7 cellular contexts compared by ENCODE assay signal in the genomic region with DNA sequence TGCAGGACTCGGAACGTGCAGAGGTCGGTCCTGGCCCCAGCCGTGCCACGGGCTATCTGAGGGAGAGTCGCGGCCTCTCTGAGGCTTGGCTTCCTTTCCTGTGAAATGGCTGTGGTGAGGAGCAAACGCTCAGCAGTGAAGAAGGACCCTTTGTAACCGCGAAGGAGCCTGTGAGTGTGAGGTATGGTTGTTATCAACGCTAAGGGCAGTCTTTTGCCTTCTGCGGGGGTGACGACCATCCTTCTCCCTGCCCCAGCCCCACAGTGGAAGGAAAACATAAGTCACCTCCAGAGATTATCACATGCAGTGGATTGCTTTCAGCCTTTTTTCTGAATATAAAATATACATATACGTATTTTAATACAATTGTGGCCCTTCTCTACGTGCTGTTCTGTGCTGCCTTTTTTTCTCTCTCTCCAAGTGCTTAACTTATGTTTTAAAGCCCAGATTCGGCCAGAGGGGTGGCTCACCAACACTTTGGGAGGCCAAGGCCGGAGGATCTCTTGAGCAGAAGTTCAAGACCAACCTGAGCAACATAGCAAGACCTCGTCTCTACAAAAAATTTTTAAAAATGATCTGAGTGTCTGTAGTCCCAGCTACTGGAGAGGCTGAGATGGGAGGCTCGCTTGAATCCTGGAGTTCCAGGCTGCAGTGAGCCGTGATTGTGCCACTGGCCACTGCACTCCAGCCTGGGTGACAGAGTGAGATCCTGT. TPM values are rescaled to one million over a fixed set of nuclear protein-coding genes. Genes with fewer than 3 reads are reported as not detected.
DNase-seq lines count a peak whose midpoint lies in the region; ATAC-seq and TF ChIP-seq lines count a peak whose summit lies in the region.

No MANE protein-coding gene starts in this region.

- intact Hi-C loops in spleen (cut with DNase I; ENCODE audit: low total_unique reads) = no loop called here

- TF ChIP-seq POLR2A in gastroesophageal sphincter (IDR thresholded peaks at IDR 0.05) (no peak), spleen (IDR thresholded peaks at IDR 0.05) (no peak)

- in situ Hi-C loops in HAP-1 (cut with MboI; ENCODE audit: low sequenced_read_pairs) = no loop called here

- H3K9me3 ChIP-seq in HAP-1 = no peaks in the 10 kb centered on the region
- no peaks in the 10 kb centered on the region for H3K9me3 ChIP-seq in gastroesophageal sphincter
- H3K9me3 ChIP-seq in spleen = no peaks in the 10 kb centered on the region

- ATAC-seq in SK-N-SH treated with all-trans-retinoic acid at 6 μM for 48 hours = peak; percentile 1; the same call in 1 of the 3 replicates
- no peak for ATAC-seq in gastroesophageal sphincter
- no peak for ATAC-seq in GM21390 (IDR thresholded peaks at IDR 0.05; ENCODE audit: unreplicated experiment)

- H3K27me3 ChIP-seq in HAP-1 (ENCODE audit: low read depth) = no peaks in the 10 kb centered on the region
- H3K27me3 ChIP-seq in gastroesophageal sphincter = no peaks in the 10 kb centered on the region
- peaks cover 0 to 8% (median 0%) of the 10 kb centered on the region in 7 donors for H3K27me3 ChIP-seq in spleen (replicated peaks in 1 of 7)

- peaks cover 20% of the 10 kb centered on the region for H3K4me1 ChIP-seq in HAP-1
- H3K4me1 ChIP-seq in gastroesophageal sphincter = peaks cover 0 to 61% (median 39%) of the 10 kb centered on the region in 3 donors
- H3K4me1 ChIP-seq in spleen = peaks cover 29 to 78% (median 59%) of the 10 kb centered on the region in 6 donors

- 18 to 45% methylated on average over 6 to 7 of the region's 20 CpGs for WGBS in gastroesophageal sphincter (ENCODE audit: low coverage in 1 of 2), 2 donors
- 22 to 27% (median 24%) methylated on average over 17 to 20 of the region's 20 CpGs for WGBS in spleen, 5 donors

- TF ChIP-seq EP300 in gastroesophageal sphincter (IDR thresholded peaks at IDR 0.05) = no peak

- H3K27ac ChIP-seq in gastroesophageal sphincter = peak overlapping the region in 3 of 4 donors; percentile 41 to 93 (median 91)
- H3K27ac ChIP-seq in spleen = peak overlapping the region in 5 of 8 donors; percentile 80 to 90 (median 86)

- H3K4me3 ChIP-seq in HAP-1 (peak overlapping the region; percentile 45), gastroesophageal sphincter (peak overlapping the region in 1 of 2 donors; percentile 62), spleen (peak overlapping the region; percentile 45 to 83 (median 56))

- H3K36me3 ChIP-seq in HAP-1 (replicated peaks) (no peaks in the 10 kb centered on the region), gastroesophageal sphincter (no peaks in the 10 kb centered on the region), spleen (no peaks in the 10 kb centered on the region)

- no peak for DNase-seq in HAP-1 (ENCODE audit: low spot score in 2 of 2)
- no peak for DNase-seq in spleen
- no peak for DNase-seq in AG08396 (ENCODE audit: low spot score)
- DNase-seq in NCI-H187 (lab: John Stamatoyannopoulos, UW) = no peak

- TF ChIP-seq CTCF in gastroesophageal sphincter (IDR thresholded peaks at IDR 0.05) (peak in 1 of 4 experiments; percentile 28), spleen (IDR thresholded peaks at IDR 0.05 in 8 of 11, conservative IDR thresholded peaks at IDR 0.05 in 3 of 11) (peak in 7 of 11 experiments; percentile 24 to 74 (median 59))

TF ChIP-seq in SK-N-SH treated with all-trans-retinoic acid at 6 μM for 48 hours, 23 proteins besides CTCF, POLR2A, EP300 and RAD21:
- TF ChIP-seq SNAI2 (CRISPR knock-in tag; IDR thresholded peaks at IDR 0.05) (no peak), CREB5 (CRISPR knock-in tag; IDR thresholded peaks at IDR 0.05; ENCODE audit: low read depth) (no peak), POU6F1 (CRISPR knock-in tag; IDR thresholded peaks at IDR 0.05; ENCODE audit: borderline replicate concordance, low read depth) (no peak), ZNF565 (CRISPR knock-in tag; conservative IDR thresholded peaks at IDR 0.05; ENCODE audit: low read depth) (no peak), ZNF8 (CRISPR knock-in tag; IDR thresholded peaks at IDR 0.05) (no peak), CSDC2 (CRISPR knock-in tag; IDR thresholded peaks at IDR 0.05) (no peak)
- TF ChIP-seq, protein P1, sequence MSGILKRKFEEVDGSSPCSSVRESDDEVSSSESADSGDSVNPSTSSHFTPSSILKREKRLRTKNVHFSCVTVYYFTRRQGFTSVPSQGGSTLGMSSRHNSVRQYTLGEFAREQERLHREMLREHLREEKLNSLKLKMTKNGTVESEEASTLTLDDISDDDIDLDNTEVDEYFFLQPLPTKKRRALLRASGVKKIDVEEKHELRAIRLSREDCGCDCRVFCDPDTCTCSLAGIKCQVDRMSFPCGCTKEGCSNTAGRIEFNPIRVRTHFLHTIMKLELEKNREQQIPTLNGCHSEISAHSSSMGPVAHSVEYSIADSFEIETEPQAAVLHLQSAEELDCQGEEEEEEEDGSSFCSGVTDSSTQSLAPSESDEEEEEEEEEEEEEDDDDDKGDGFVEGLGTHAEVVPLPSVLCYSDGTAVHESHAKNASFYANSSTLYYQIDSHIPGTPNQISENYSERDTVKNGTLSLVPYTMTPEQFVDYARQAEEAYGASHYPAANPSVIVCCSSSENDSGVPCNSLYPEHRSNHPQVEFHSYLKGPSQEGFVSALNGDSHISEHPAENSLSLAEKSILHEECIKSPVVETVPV (CRISPR knock-in tag; IDR thresholded peaks at IDR 0.05) = no peak

RNA-seq across cellular contexts. Expression of gene TAMALIN, which starts 17.4 kb away (rescaled TPM):
- total RNA-seq in gastroesophageal sphincter = 10 to 100 TPM; 11.8 to 18.0 (median 16.1) TPM
- total RNA-seq in spleen = 100 to 1,000 TPM in 1 of 7 donors, 10 to 100 TPM in 6; 31.7 to 141 (median 69.5) TPM
- 10 to 100 TPM; 25.5 to 38.2 (median 35.2) TPM for polyA plus RNA-seq in spleen

RNA-seq across cellular contexts. Expression of gene NR4A1, which starts 27.1 kb away (rescaled TPM):
- 10 to 100 TPM; 29.9 to 67.2 (median 35.2) TPM for total RNA-seq in gastroesophageal sphincter
- total RNA-seq in spleen = 100 to 1,000 TPM in 1 of 7 donors, 10 to 100 TPM in 6; 12.0 to 113 (median 58.4) TPM
- polyA plus RNA-seq in spleen = 10 to 100 TPM; 11.8 to 43.5 (median 13.7) TPM

RNA-seq across cellular contexts. Expression of gene ATG101, which starts 45.6 kb away (rescaled TPM):
- 10 to 100 TPM; 36.7 to 60.2 (median 52.6) TPM for total RNA-seq in gastroesophageal sphincter
- total RNA-seq in spleen = 10 to 100 TPM; 23.5 to 40.1 (median 32.3) TPM
- polyA plus RNA-seq in spleen = 10 to 100 TPM; 32.0 to 81.1 (median 35.3) TPM

RNA-seq across cellular contexts. Expression of gene SMIM41, which starts 55.4 kb away (rescaled TPM):
- total RNA-seq in gastroesophageal sphincter = 10 to 100 TPM in 1 of 4 donors, 1 to 10 TPM in 3; 4.0 to 12.8 (median 4.6) TPM
- 1 to 10 TPM in 6 of 7 donors, under 1 TPM in 1; 0.64 to 8.1 (median 4.9) TPM for total RNA-seq in spleen
- polyA plus RNA-seq in spleen = 1 to 10 TPM in 2 of 3 donors, under 1 TPM in 1; 0.85 to 1.7 (median 1.1) TPM
